12 cellular contexts compared by ENCODE assay signal in genomic region chr2:26758790-26759321, GRCh38. TPM values are rescaled to one million over a fixed set of nuclear protein-coding genes. Genes with fewer than 3 reads are reported as not detected.
DNase-seq lines count a peak whose midpoint lies in the region; ATAC-seq and TF ChIP-seq lines count a peak whose summit lies in the region.
"Had no signal": no experiment of that assay in that cellular context is flagged by ENCODE, and none has a peak within 500 bp of the region (broad histone marks: within the 10 kb centered on the region; RNA-seq: fewer than 3 reads in every experiment).

No MANE protein-coding gene starts in this region.

- H3K4me1 ChIP-seq in PC-9 (replicated peaks; ENCODE audit: insufficient read depth) (peaks cover 55% of the 10 kb centered on the region), esophagus (ENCODE audit: control insufficient read depth in 2 of 2, insufficient read depth in 2 of 2, low read length in 1 of 2) (peaks cover 2 to 4% of the 10 kb centered on the region in 2 donors), trophoblast cell (ENCODE audit: control insufficient read depth in 1 of 2, insufficient read depth in 2 of 2, low read length in 2 of 2) (peaks cover 9 to 21% of the 10 kb centered on the region in 2 experiments)

- peaks cover 31% of the 10 kb centered on the region for H3F3A ChIP-seq in PC-9 (ENCODE audit: insufficient read depth, low read depth)

- intact Hi-C loops in PC-9 (cut with micrococcal nuclease; ENCODE audit: unreplicated experiment), result loop anchor here (2.0 to 10.0 kb wide), 2 partner anchors 26 to 256 kb away; no protein-coding TSS in a partner anchor

- peak overlapping the region; percentile 66 for H3K18ac ChIP-seq in trophoblast cell (ENCODE audit: low read length)

- CTCF ChIA-PET in PC-9 (lab: Charles Lee), result interaction anchor here (0.6 kb wide), 1 partner anchor 14 kb away, joined by 4 read pairs; no protein-coding TSS in a partner anchor

- no peaks in the 10 kb centered on the region for H3K36me3 ChIP-seq in PC-9 (ENCODE audit: low read depth)
- no peaks in the 10 kb centered on the region for H3K36me3 ChIP-seq in esophagus (ENCODE audit: control insufficient read depth in 2 of 2, insufficient read depth in 2 of 2, low read length in 1 of 2)
- H3K36me3 ChIP-seq in trophoblast cell (ENCODE audit: control insufficient read depth in 1 of 2, insufficient read depth in 2 of 2, low read length in 2 of 2), result no peaks in the 10 kb centered on the region

- H3K27ac ChIP-seq in PC-9 (peak overlapping the region; percentile 98), esophagus (ENCODE audit: low read depth in 2 of 2, low read length in 1 of 2) (peak overlapping the region; percentile 88 to 91), trophoblast cell (ENCODE audit: low read depth, low read length) (peak overlapping the region; percentile 94)

- no peaks in the 10 kb centered on the region for H3K9me2 ChIP-seq in PC-9 (ENCODE audit: insufficient read depth)

- H3K79me1 ChIP-seq in trophoblast cell (ENCODE audit: low read length), result peaks cover 11% of the 10 kb centered on the region

- peak overlapping the region; percentile 37 for H3K4ac ChIP-seq in trophoblast cell (ENCODE audit: low read depth, low read length)

- POLR2A ChIA-PET in PC-9 (lab: Charles Lee; ENCODE audit: unreplicated experiment), result interaction anchor here (0.6 kb wide), 1 partner anchor 627 kb away, joined by 4 read pairs; no protein-coding TSS in a partner anchor

- 0 out of 2 replicates have a peak, but pooled peaks cover 3% of the 10 kb centered on the region for H3K79me2 ChIP-seq in PC-9 (ENCODE audit: low read depth)
- H3K79me2 ChIP-seq in trophoblast cell (ENCODE audit: control insufficient read depth, insufficient read depth, low read length, poor library complexity), result peaks cover 4% of the 10 kb centered on the region

- peak overlapping the region; percentile 80 for H2AK5ac ChIP-seq in trophoblast cell (ENCODE audit: low read length)

- peak overlapping the region; percentile 73 for H4K8ac ChIP-seq in trophoblast cell (ENCODE audit: low read depth, low read length)

- no peaks in the 10 kb centered on the region for H4K20me1 ChIP-seq in PC-9 (ENCODE audit: insufficient read depth)

- peak overlapping the region; percentile 21; the same call in 1 of the 2 replicates for H3K4me3 ChIP-seq in PC-9
- H3K4me3 ChIP-seq in esophagus (ENCODE audit: low read depth in 1 of 2, low read length in 2 of 2), result no peak overlapping the region
- H3K4me3 ChIP-seq in trophoblast cell (ENCODE audit: low read depth, low read length), result no peak overlapping the region
- H3K4me3 ChIP-seq: mucosa of descending colon had no signal

- BruUV-seq in PC-9 (replicated peaks; lab: Mats Ljungman, UMichigan), result no TSS peak

- H3K4me2 ChIP-seq in PC-9 (peak overlapping the region; percentile 70), trophoblast cell (ENCODE audit: low read length) (no peak overlapping the region)

- peak overlapping the region; percentile 87 for H3K14ac ChIP-seq in trophoblast cell (ENCODE audit: low read length)

- no peak overlapping the region for H3K23ac ChIP-seq in trophoblast cell (ENCODE audit: low read length)

- H4K12ac ChIP-seq in trophoblast cell (ENCODE audit: low read depth, low read length), result no peak overlapping the region

- H4K91ac ChIP-seq in trophoblast cell (ENCODE audit: low read depth, low read length), result peak overlapping the region; percentile 87

- H3K27me3 ChIP-seq in PC-9 (ENCODE audit: insufficient read depth, low read depth) (no peaks in the 10 kb centered on the region), esophagus (ENCODE audit: control insufficient read depth in 1 of 2, insufficient read depth in 2 of 2, low read length in 2 of 2) (no peaks in the 10 kb centered on the region), trophoblast cell (ENCODE audit: insufficient read depth, low read length) (no peaks in the 10 kb centered on the region)

- DNase-seq in ELR (ENCODE audit: low read depth) (peak; percentile 44), PC-9 (no peak), trophoblast cell (no peak), LoVo (ENCODE audit: low spot score) (no peak), amygdala (lab: John Stamatoyannopoulos, UW) (no peak)
- DNase-seq: activated gamma-delta T cell treated with Interleukin-2 at 50 U/mL for 16 hours, DMS79 treated with DMSO at 0.1 percent for 48 hours, KBM-7, mucosa of descending colon had no signal

- H3K9me3 ChIP-seq in PC-9 (ENCODE audit: insufficient read depth, low read depth) (no peaks in the 10 kb centered on the region), esophagus (ENCODE audit: control insufficient read depth in 2 of 2, insufficient read depth in 1 of 2, low read depth in 1 of 2, low read length in 1 of 2) (no peaks in the 10 kb centered on the region), trophoblast cell (ENCODE audit: insufficient read depth, low read depth, low read length) (no peaks in the 10 kb centered on the region)
- H3K9me3 ChIP-seq: mucosa of descending colon had no signal

- H2BK120ac ChIP-seq in trophoblast cell (ENCODE audit: insufficient read depth, low read length, poor library complexity), result peak overlapping the region; percentile 87

- peak overlapping the region; percentile 70 for H2BK12ac ChIP-seq in trophoblast cell (ENCODE audit: low read length)

- H2AFZ ChIP-seq in PC-9 (peak overlapping the region; percentile 48), trophoblast cell (ENCODE audit: insufficient read depth, low read length, poor library complexity) (no peak overlapping the region)

- H3K9ac ChIP-seq in trophoblast cell (ENCODE audit: low read length), result no peak overlapping the region

- no peak for TF ChIP-seq CTCF in PC-9 (conservative IDR thresholded peaks at IDR 0.05)

- 72 to 77% methylated on average over 7 of the region's 7 CpGs for WGBS in esophagus, 2 donors
- WGBS in trophoblast cell (ENCODE audit: extremely low coverage, insufficient coverage, insufficient read length), result no CpG with 5 or more reads among the region's 7 CpGs

- ATAC-seq in GM21825 (IDR thresholded peaks at IDR 0.05; ENCODE audit: unreplicated experiment), result no peak
- ATAC-seq in HG02884 (IDR thresholded peaks at IDR 0.05; ENCODE audit: unreplicated experiment), result no peak

- H2BK5ac ChIP-seq in trophoblast cell (ENCODE audit: low read depth, low read length, poor library complexity), result peak overlapping the region; percentile 89

RNA-seq across cellular contexts. Expression of gene SLC35F6, which starts 5.2 kb away (rescaled TPM):
- 28.0 and 39.1 TPM in 2 replicates for total RNA-seq in PC-9 (2021)
- polyA plus RNA-seq in esophagus, result 10 to 100 TPM; 17.0 to 18.3 TPM
- polyA plus RNA-seq in trophoblast cell (2013), result 22.9 and 23.5 TPM in 2 replicates

RNA-seq across cellular contexts. Expression of gene CENPA, which starts 27.0 kb away (rescaled TPM):
- total RNA-seq in PC-9 (2021), result 43.6 and 48.8 TPM in 2 replicates
- polyA plus RNA-seq in esophagus, result 1 to 10 TPM; 3.6 to 5.4 TPM
- 15.2 and 16.5 TPM in 2 replicates for polyA plus RNA-seq in trophoblast cell (2013)
